In the genomic region with DNA sequence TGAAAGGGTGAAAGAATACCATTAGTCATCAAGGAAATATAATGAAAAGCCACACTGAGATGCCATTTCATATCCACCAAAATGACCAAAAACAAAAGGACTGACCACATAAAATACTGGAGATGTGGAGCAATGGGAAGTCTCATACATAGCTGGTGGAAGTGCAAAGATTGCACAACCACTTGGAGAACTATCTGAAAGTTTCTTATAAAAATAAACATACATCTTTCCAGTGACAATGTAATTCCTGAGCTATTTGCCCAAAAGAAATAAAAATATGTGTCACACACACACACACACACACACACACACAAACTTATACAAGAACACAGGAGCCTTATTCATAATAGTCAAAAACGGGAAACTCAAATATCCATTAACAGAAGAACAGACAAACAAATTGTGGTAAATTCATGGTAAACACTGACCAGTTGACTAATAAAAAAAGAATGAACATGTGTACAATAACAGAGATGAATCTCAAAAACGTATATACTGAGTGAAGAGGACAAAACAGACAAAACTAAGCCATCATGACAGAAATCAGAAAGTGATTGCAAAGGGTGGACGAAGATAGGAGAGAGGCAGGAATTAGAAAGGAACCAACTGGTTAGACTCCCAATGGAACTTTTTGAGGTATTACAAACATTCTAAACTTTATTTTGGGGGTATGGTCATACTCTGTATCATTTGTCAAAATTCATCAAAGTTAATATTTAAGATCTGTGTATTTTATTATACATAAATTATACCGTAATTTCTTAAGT, we compare ENCODE assay signal across 1 cellular context.
TF ChIP-seq lines count a peak whose summit lies in the region.

No MANE protein-coding gene starts in this region.

TF ChIP-seq in WTC11, 78 proteins besides CTCF, POLR2A, EP300 and RAD21 (continued from another document):
- TF ChIP-seq E2F5 (CRISPR knock-in tag; IDR thresholded peaks at IDR 0.05) (no peak), RELA (CRISPR knock-in tag; IDR thresholded peaks at IDR 0.05; ENCODE audit: borderline replicate concordance) (no peak), KAT7 (CRISPR knock-in tag; IDR thresholded peaks at IDR 0.05; ENCODE audit: borderline replicate concordance) (no peak), ATF1 (CRISPR knock-in tag; IDR thresholded peaks at IDR 0.05) (no peak), ZNF121 (CRISPR knock-in tag; IDR thresholded peaks at IDR 0.05) (no peak), ZNF423 (CRISPR knock-in tag; IDR thresholded peaks at IDR 0.05) (no peak)
- TF ChIP-seq, protein P1, sequence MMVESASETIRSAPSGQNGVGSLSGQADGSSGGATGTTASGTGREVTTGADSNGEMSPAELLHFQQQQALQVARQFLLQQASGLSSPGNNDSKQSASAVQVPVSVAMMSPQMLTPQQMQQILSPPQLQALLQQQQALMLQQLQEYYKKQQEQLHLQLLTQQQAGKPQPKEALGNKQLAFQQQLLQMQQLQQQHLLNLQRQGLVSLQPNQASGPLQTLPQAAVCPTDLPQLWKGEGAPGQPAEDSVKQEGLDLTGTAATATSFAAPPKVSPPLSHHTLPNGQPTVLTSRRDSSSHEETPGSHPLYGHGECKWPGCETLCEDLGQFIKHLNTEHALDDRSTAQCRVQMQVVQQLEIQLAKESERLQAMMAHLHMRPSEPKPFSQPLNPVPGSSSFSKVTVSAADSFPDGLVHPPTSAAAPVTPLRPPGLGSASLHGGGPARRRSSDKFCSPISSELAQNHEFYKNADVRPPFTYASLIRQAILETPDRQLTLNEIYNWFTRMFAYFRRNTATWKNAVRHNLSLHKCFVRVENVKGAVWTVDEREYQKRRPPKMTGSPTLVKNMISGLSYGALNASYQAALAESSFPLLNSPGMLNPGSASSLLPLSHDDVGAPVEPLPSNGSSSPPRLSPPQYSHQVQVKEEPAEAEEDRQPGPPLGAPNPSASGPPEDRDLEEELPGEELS (CRISPR knock-in tag; IDR thresholded peaks at IDR 0.05): no peak
- TF ChIP-seq, protein P2, sequence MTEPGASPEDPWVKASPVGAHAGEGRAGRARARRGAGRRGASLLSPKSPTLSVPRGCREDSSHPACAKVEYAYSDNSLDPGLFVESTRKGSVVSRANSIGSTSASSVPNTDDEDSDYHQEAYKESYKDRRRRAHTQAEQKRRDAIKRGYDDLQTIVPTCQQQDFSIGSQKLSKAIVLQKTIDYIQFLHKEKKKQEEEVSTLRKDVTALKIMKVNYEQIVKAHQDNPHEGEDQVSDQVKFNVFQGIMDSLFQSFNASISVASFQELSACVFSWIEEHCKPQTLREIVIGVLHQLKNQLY (CRISPR knock-in tag; IDR thresholded peaks at IDR 0.05): no peak
